In the genomic region with DNA sequence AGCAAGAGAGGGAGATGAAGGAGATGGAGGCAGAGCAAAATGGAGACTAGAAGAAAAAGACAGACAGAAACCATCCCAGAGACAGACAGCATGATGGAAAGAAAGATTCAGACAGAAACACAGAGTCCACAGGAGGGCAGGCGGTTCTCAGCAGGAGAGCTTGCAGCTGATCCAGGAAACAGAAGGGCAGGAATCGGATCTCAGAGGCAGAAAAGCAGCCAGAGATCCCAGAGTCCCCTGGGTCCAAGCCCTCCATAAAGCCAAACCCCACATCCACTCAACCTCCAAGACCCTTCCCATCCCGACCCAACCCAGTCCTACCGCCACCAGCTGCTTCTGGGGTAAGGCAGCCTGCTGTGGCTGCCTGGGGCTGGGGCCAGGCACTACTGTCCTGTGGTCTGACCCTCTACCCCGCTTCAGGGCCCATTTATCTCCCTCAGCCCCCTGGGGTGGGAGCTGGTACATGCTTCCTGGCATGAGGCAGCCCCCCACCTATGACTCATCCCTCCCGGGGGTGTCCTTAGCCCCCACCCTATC, we compare ENCODE assay signal across 9 cellular contexts. TPM values are rescaled to one million over a fixed set of nuclear protein-coding genes. Genes with fewer than 3 reads are reported as not detected.
A peak's percentile ranks its signal among the peaks of the same experiment; 100 is the strongest.
DNase-seq lines count a peak whose midpoint lies in the region; ATAC-seq and TF ChIP-seq lines count a peak whose summit lies in the region.
"Had no signal": no experiment of that assay in that cellular context is flagged by ENCODE, and none has a peak within 500 bp of the region (broad histone marks: within the 10 kb centered on the region; RNA-seq: fewer than 3 reads in every experiment).

A gene with protein sequence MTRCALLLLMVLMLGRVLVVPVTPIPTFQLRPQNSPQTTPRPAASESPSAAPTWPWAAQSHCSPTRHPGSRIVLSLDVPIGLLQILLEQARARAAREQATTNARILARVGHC (minus strand): TSS at position 400 of the 537 bp plus-strand sequence. CDS start 657 bp downstream, outside the sequence.

- peak within 1 kb of the TSS; percentile 66 for H4K8ac ChIP-seq in neuronal stem cell (ENCODE audit: low read depth, low read length)

- TF ChIP-seq POLR2A in gastrocnemius medialis (IDR thresholded peaks at IDR 0.05): no peak

- TF ChIP-seq CTCF in gastrocnemius medialis (IDR thresholded peaks at IDR 0.05 in 4 of 5, conservative IDR thresholded peaks at IDR 0.05 in 1 of 5): no peak

- no peaks in the 10 kb centered on the region for H3K79me1 ChIP-seq in neuronal stem cell (ENCODE audit: low read depth, low read length)

- H3K23ac ChIP-seq in neuronal stem cell (ENCODE audit: low read depth, low read length, poor library complexity): peak within 1 kb of the TSS; percentile 39

- peak within 1 kb of the TSS; percentile 67 for H2AFZ ChIP-seq in neuronal stem cell (ENCODE audit: low read length)

- intact Hi-C loops in gastrocnemius medialis (cut with DNase I; ENCODE audit: low total_unique reads): no loop called here

- H3K18ac ChIP-seq in neuronal stem cell (ENCODE audit: low read length): peak within 1 kb of the TSS; percentile 86

- H2BK5ac ChIP-seq in neuronal stem cell (ENCODE audit: low read length): peak within 1 kb of the TSS; percentile 58

- peak; percentile 54 for DNase-seq in EH (ENCODE audit: low read depth)
- DNase-seq in NT2/D1 (ENCODE audit: low read depth, low spot score): no peak
- DNase-seq in neuronal stem cell (ENCODE audit: low spot score): no peak
- DNase-seq in gastrocnemius medialis: no peak
- no peak for DNase-seq in NOMO-1 (lab: John Stamatoyannopoulos, UW; ENCODE audit: unreplicated experiment in 2 of 2)
- DNase-seq: islet precursor cell had no signal

- H2BK120ac ChIP-seq in neuronal stem cell (ENCODE audit: low read depth, low read length): no peak within 1 kb of the TSS

- WGBS in neuronal stem cell (ENCODE audit: extremely low coverage in 2 of 2, insufficient read length in 2 of 2, insufficient replicate concordance in 1 of 2), 2 donors: no CpG with 5 or more reads among the region's 6 CpGs

- H3K9me3 ChIP-seq in NT2/D1 (ENCODE audit: insufficient read depth, low read length) (no peaks in the 10 kb centered on the region), neuronal stem cell (replicated peaks in 1 of 2; ENCODE audit: control insufficient read depth in 2 of 2, insufficient read depth in 1 of 2, low read depth in 1 of 2, low read length in 2 of 2) (no peaks in the 10 kb centered on the region), gastrocnemius medialis (no peaks in the 10 kb centered on the region)

- in situ Hi-C loops in gastrocnemius medialis (cut with MboI; ENCODE audit: low sequenced_read_pairs in 4 of 4): no loop called here

- H3K4me1 ChIP-seq in NT2/D1 (ENCODE audit: insufficient read depth, insufficient read length): peaks cover 38% of the 10 kb centered on the region
- H3K4me1 ChIP-seq in neuronal stem cell (ENCODE audit: control insufficient read depth in 2 of 2, insufficient read depth in 1 of 2, low read depth in 1 of 2, low read length in 2 of 2): peaks cover 32 to 34% of the 10 kb centered on the region in 2 donors
- peaks cover 23 to 28% of the 10 kb centered on the region in 2 donors for H3K4me1 ChIP-seq in gastrocnemius medialis

- H2BK12ac ChIP-seq in neuronal stem cell (ENCODE audit: low read length): no peak within 1 kb of the TSS

- H3K4me2 ChIP-seq in neuronal stem cell (ENCODE audit: insufficient read depth, low read length, poor library complexity, severe bottlenecking): no peak within 1 kb of the TSS

- H3K36me3 ChIP-seq in NT2/D1 (ENCODE audit: insufficient read depth, insufficient read length, low read length) (peaks cover 66% of the 10 kb centered on the region), neuronal stem cell (replicated peaks in 1 of 2; ENCODE audit: control insufficient read depth in 2 of 2, insufficient read depth in 2 of 2, low read length in 2 of 2) (peaks cover 0 to 4% of the 10 kb centered on the region in 2 donors), gastrocnemius medialis (no peaks in the 10 kb centered on the region)

- ATAC-seq in HG03039 (IDR thresholded peaks at IDR 0.05; ENCODE audit: unreplicated experiment) (no peak), gastrocnemius medialis (no peak)

- H4K91ac ChIP-seq in neuronal stem cell (ENCODE audit: low read depth, low read length, poor library complexity): peak within 1 kb of the TSS; percentile 64

- H3K27ac ChIP-seq in cingulate gyrus (ENCODE audit: low read depth, low read length) (peak within 1 kb of the TSS; percentile 19), neuronal stem cell (replicated peaks; ENCODE audit: low read length) (peak within 1 kb of the TSS; percentile 7), gastrocnemius medialis (no peak within 1 kb of the TSS)

- peak within 1 kb of the TSS; percentile 78 for H3K14ac ChIP-seq in neuronal stem cell (ENCODE audit: low read length)

- H3K27me3 ChIP-seq in NT2/D1 (ENCODE audit: insufficient read depth, insufficient read length): no peaks in the 10 kb centered on the region
- H3K27me3 ChIP-seq in neuronal stem cell (ENCODE audit: control insufficient read depth in 3 of 3, insufficient read depth in 3 of 3, low read depth in 1 of 3, low read length in 3 of 3): no peaks in the 10 kb centered on the region
- H3K27me3 ChIP-seq in gastrocnemius medialis: no peaks in the 10 kb centered on the region

- H2BK15ac ChIP-seq in neuronal stem cell (ENCODE audit: low read length): peak within 1 kb of the TSS; percentile 96

- H3K4ac ChIP-seq in neuronal stem cell (ENCODE audit: low read length): peak within 1 kb of the TSS; percentile 61

- H3K9ac ChIP-seq in NT2/D1 (ENCODE audit: insufficient read length, low read depth): peak within 1 kb of the TSS; percentile 42
- peak within 1 kb of the TSS; percentile 56 for H3K9ac ChIP-seq in neuronal stem cell (ENCODE audit: low read depth, low read length, poor library complexity)

- H3K4me3 ChIP-seq in NT2/D1 (ENCODE audit: insufficient read length, low read depth): no peak within 1 kb of the TSS
- H3K4me3 ChIP-seq in neuronal stem cell (ENCODE audit: low read length in 2 of 2): no peak within 1 kb of the TSS
- H3K4me3 ChIP-seq in gastrocnemius medialis: no peak within 1 kb of the TSS

- H2AK5ac ChIP-seq in neuronal stem cell (ENCODE audit: low read depth, low read length): peak within 1 kb of the TSS; percentile 95

RNA-seq across cellular contexts. Expression of the gene that starts here (rescaled TPM):
- 0.13 TPM for polyA plus RNA-seq in neuronal stem cell (2013, experiment 1 of 2)
- polyA plus RNA-seq in neuronal stem cell (2013, experiment 2 of 2): 0.10 TPM
- total RNA-seq in gastrocnemius medialis: not detected
- total RNA-seq: T-helper 1 cell treated with Interleukin-12 subunit alpha and Interleukin-12 subunit beta and Interleukin-4 antibody, amounts not matched to agents 30 ng/mL and 1 ng/mL, for 36 hours had no signal

Comparison
In these comparisons a context has a peak if more than half of its experiments do, and no peak if none do; other contexts are left out.
1. H3K27ac ChIP-seq: peak in cingulate gyrus (single experiment) and neuronal stem cell (single experiment); none in gastrocnemius medialis (0 of 4).